In genomic region chr5:100604021-100604420, GRCh38 we compare ENCODE assay signal across 6 cellular contexts.
DNase-seq lines count a peak whose midpoint lies in the region; FAIRE-seq and TF ChIP-seq lines count a peak whose summit lies in the region.
"Not testable (repeated sequence)": the region's sequence is repeated elsewhere in the genome, so short reads cannot be mapped to it uniquely, and the experiment has no call there.

No MANE protein-coding gene starts in this region.

- not testable (repeated sequence) for H3K27me3 Mint-ChIP-seq in astrocyte (ENCODE audit: low read depth, unreplicated experiment)

- in situ Hi-C loops in GM23248 (cut with MboI), result not testable (repeated sequence)

- not testable (repeated sequence) for H3K79me2 ChIP-seq in GM23248 (ENCODE audit: insufficient read depth); astrocyte (ENCODE audit: insufficient read depth, low read length)

- H3K9me3 Mint-ChIP-seq in astrocyte (ENCODE audit: unreplicated experiment), result not testable (repeated sequence)

- not testable (repeated sequence) for H3K36me3 ChIP-seq in GM23248 (ENCODE audit: low read depth); astrocyte (ENCODE audit: insufficient read depth, low read length)

- H3K27me3 ChIP-seq in GM23248 (replicated peaks; ENCODE audit: insufficient read depth); astrocyte (ENCODE audit: insufficient read depth, low read length): not testable (repeated sequence)

- not testable (repeated sequence) for H3K4me3 ChIP-seq in GM23248; astrocyte (ENCODE audit: insufficient read depth, low read depth, low read length); cardiac fibroblast (replicated peaks in 1 of 2; ENCODE audit: low read depth in 2 of 2, low read length in 2 of 2); fibroblast of the aortic adventitia (ENCODE audit: low read depth, low read length)

- DNase-seq in GM23248 (peak; percentile 32), astrocyte (ENCODE audit: low read depth) (peak; percentile 20), cardiac fibroblast (ENCODE audit: low read depth in 2 of 2) (peak; percentile 3 to 63), fibroblast of gingiva (ENCODE audit: low read depth) (peak; percentile 58), fibroblast of peridontal ligament (ENCODE audit: extremely low read depth) (peak; percentile 25), fibroblast of the aortic adventitia (ENCODE audit: low read depth) (peak; percentile 75)

- not testable (repeated sequence) for H3K36me3 Mint-ChIP-seq in astrocyte (ENCODE audit: low read depth, unreplicated experiment)

- H3K27ac ChIP-seq in GM23248; astrocyte (ENCODE audit: low read depth, low read length): not testable (repeated sequence)

- not testable (repeated sequence) for H3F3A ChIP-seq in GM23248 (ENCODE audit: insufficient read depth)

- not testable (repeated sequence) for H3K9ac ChIP-seq in GM23248; astrocyte (ENCODE audit: low read length)

- 21 to 28% methylated on average over 1 of the region's 1 CpG for WGBS in GM23248 (ENCODE audit: low coverage in 1 of 2, low lambda C conversion rate in 2 of 2, missing lambda C conversion rate in 2 of 2), 2 experiments

- H3K4me1 Mint-ChIP-seq in astrocyte (ENCODE audit: low read depth, unreplicated experiment), result not testable (repeated sequence)

- peaks cover 17% of the 10 kb centered on the region for H3K4me1 ChIP-seq in GM23248 (ENCODE audit: insufficient read depth)
- H3K4me1 ChIP-seq in astrocyte (ENCODE audit: insufficient read depth, low read length), result not testable (repeated sequence)

- not testable (repeated sequence) for H3K9me3 ChIP-seq in GM23248 (ENCODE audit: low read depth); astrocyte (ENCODE audit: insufficient read depth, low read depth, low read length)

- H3K4me3 Mint-ChIP-seq in astrocyte (ENCODE audit: unreplicated experiment), result not testable (repeated sequence)

- FAIRE-seq in astrocyte (lab: Jason Lieb, UNC), result not testable (repeated sequence)

- not testable (repeated sequence) for TF ChIP-seq CTCF in astrocyte (IDR thresholded peaks at IDR 0.05; ENCODE audit: insufficient read depth, low read depth, low read length); cardiac fibroblast (IDR thresholded peaks at IDR 0.05; ENCODE audit: low read depth, low read length); fibroblast of the aortic adventitia (IDR thresholded peaks at IDR 0.05; ENCODE audit: insufficient read depth, low read length)

- not testable (repeated sequence) for H2AFZ ChIP-seq in GM23248; astrocyte (ENCODE audit: low read depth, low read length)

- H3K9me2 ChIP-seq in GM23248 (ENCODE audit: insufficient read depth), result not testable (repeated sequence)

- peak overlapping the region; percentile 4 for H3K4me2 ChIP-seq in GM23248 (ENCODE audit: unreplicated experiment)
- H3K4me2 ChIP-seq in astrocyte (ENCODE audit: low read length), result not testable (repeated sequence)

- not testable (repeated sequence) for H3K27ac Mint-ChIP-seq in astrocyte (ENCODE audit: unreplicated experiment)

- H4K20me1 ChIP-seq in GM23248 (ENCODE audit: insufficient read depth); astrocyte (ENCODE audit: insufficient read depth, low read length): not testable (repeated sequence)

Comparison
In these comparisons a context has a peak if more than half of its experiments do, and no peak if none do; other contexts are left out.
1. DNase-seq: peak in every context shown above with its lines; median percentile 75 in fibroblast of the aortic adventitia; 58 in fibroblast of gingiva; 33 in cardiac fibroblast; 32 in GM23248; 25 in fibroblast of peridontal ligament; 20 in astrocyte.